17 cellular contexts compared by ENCODE assay signal in the genomic region with DNA sequence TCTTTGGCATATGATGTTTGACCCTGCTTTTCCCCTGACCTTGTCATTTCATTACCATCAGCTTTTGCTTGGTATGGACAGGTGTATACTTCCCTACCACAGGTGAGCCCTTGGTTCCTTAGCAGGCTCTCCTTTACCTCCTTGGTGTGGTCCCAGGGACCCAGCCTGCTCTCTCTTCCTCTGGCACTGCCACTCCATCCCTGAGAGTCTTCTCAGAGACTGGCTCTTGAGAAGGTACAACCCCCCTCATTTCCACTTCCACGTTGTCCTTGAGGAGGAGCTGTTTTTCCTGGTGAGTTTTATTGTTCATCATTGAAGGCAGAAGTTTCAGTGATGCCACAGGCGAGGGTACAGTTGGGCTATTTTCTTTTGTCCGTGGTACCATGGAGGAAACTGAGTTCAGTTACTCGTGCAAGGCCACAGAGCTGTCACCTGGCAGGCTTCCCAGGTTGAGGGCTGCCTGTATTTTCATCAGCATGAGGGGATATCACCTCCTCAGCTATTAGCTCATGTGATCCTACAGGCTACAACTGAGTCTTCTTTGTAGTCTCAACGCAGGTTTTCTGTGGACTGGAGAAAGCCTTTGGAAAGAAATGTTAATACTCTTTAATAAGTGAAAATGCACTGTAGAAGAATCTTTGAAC.
"Had no signal": no experiment of that assay in that cellular context is flagged by ENCODE, and none has a peak within 500 bp of the region (broad histone marks: within the 10 kb centered on the region; RNA-seq: fewer than 3 reads in every experiment).

No MANE protein-coding gene starts in this region.

- H3K4me1 ChIP-seq: pancreas, thyroid gland, vagina had no signal

- H3K27me3 ChIP-seq: brain microvascular endothelial cell, pancreas, thyroid gland, vagina had no signal

- H3K27ac Mint-ChIP-seq: dendritic cell treated with granulocyte-macrophage colony-stimulating factor and Interleukin-4, amounts not matched to agents 40 ng/mL and 50 ng/mL, for 4 days had no signal

- H3K27ac ChIP-seq: brain microvascular endothelial cell, pancreas, skin epidermis, thyroid gland, vagina had no signal

- H3K9me3 ChIP-seq: pancreas, thyroid gland, vagina had no signal

- FAIRE-seq: pancreas, TTC549 had no signal

- H3K27me3 Mint-ChIP-seq: dendritic cell treated with granulocyte-macrophage colony-stimulating factor and Interleukin-4, amounts not matched to agents 40 ng/mL and 50 ng/mL, for 4 days; effector memory CD8-positive, alpha-beta T cell had no signal

- ATAC-seq: effector memory CD8-positive, alpha-beta T cell; pancreas had no signal

- H3K36me3 ChIP-seq: brain microvascular endothelial cell, pancreas, thyroid gland, vagina had no signal

- H3K4me3 Mint-ChIP-seq: dendritic cell treated with granulocyte-macrophage colony-stimulating factor and Interleukin-4, amounts not matched to agents 40 ng/mL and 50 ng/mL, for 4 days; effector memory CD8-positive, alpha-beta T cell; neural crest cell had no signal

- DNase-seq: activated CD4-positive, alpha-beta T cell treated with anti-CD3 and anti-CD28 coated beads, Interleukin-2, amount 50 U/mL, for 1 hour; activated naive CD4-positive, alpha-beta T cell treated with Interleukin-2 at 50 U/mL for 16 hours; amniotic stem cell; brain microvascular endothelial cell; cerebellar nuclear complex; effector memory CD8-positive, alpha-beta T cell; hypothalamus; pancreas; retina; stimulated activated CD4-positive, alpha-beta T cell treated with anti-CD3 and anti-CD28 coated beads, Interleukin-4, amount 100 ng/mL, for 4 hours; T-helper 2 cell; thyroid gland had no signal

- H3K4me3 ChIP-seq: pancreas, skin epidermis, thyroid gland, vagina had no signal

- H3K9me3 Mint-ChIP-seq: dendritic cell treated with granulocyte-macrophage colony-stimulating factor and Interleukin-4, amounts not matched to agents 40 ng/mL and 50 ng/mL, for 4 days; effector memory CD8-positive, alpha-beta T cell; neural crest cell had no signal
